8 cellular contexts compared by ENCODE assay signal in the genomic region with DNA sequence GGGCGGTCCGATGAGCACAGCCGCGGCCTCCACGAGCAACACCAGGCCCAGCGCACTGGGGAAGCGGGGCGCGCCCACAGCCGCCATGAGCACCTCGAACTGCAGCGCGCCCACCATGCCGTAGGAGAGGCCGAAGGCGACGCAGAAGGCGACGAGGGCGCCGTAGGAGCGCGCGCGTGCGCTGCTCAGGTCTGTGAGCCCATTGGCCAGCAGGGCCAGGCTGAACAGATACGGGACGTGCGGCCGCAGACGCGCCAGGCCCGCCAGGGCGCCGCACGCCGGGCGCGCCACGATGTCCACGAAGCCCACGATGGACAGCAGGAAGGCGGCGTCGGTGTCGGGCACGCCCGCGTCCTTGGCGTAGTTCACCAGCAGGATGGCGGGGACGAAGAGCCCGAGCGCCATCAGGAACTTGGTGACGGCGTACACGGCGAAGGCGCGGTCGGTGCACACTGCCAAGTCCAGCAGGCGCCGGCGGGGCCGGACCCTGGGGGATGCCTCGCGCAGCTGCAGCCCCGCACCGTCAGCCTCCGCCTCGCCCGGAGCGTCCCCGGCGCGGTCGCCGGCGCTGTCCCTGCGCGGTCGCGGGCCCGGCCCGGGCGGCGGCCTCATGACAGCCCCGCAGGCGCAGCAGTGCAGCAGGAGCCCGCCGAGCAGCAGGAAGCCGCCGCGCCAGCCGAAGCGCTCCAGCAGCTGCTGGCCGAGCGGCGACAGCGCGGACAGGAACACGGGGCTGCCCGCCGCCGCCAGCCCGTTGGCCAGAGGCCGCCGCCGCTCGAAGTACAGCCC. TPM values are rescaled to one million over a fixed set of nuclear protein-coding genes. Genes with fewer than 3 reads are reported as not detected.
DNase-seq lines count a peak whose midpoint lies in the region; ATAC-seq and TF ChIP-seq lines count a peak whose summit lies in the region.

No MANE protein-coding gene starts in this region.

- H2AFZ ChIP-seq in neural progenitor cell (replicated peaks): no peak overlapping the region

- no peak for DNase-seq in RWPE2 (ENCODE audit: low spot score)
- peak; percentile 18 for DNase-seq in fibroblast of mammary gland (ENCODE audit: low read depth)
- peak; percentile 74 for DNase-seq in neural progenitor cell (ENCODE audit: low spot score)
- no peak for DNase-seq in inferior parietal cortex (ENCODE audit: extremely low spot score)
- no peak for DNase-seq in activated naive CD4-positive, alpha-beta T cell treated with anti-CD3 and anti-CD28 coated beads, Interleukin-2, amount 50 U/mL, for 16 hours
- no peak for DNase-seq in NCI-H2171 treated with DMSO at 0.1 percent for 48 hours (lab: John Stamatoyannopoulos, UW)

- 0 out of 22 replicates have a peak overlapping the region, but pooled peaks of 1 of the 11 experiments have one; percentile 6 for H3K9ac ChIP-seq in BLaER1 treated with 17β-estradiol and CSF1 and Interleukin-3, amounts not matched to agents 10 nM and 100 nM
- no peak overlapping the region for H3K9ac ChIP-seq in neural progenitor cell

- ATAC-seq in RWPE2 (ENCODE audit: low read depth) (peak; percentile 20; the same call in 2 of the 3 replicates), GM19328 (IDR thresholded peaks at IDR 0.05; ENCODE audit: unreplicated experiment) (no peak)

- H3F3A ChIP-seq in neural progenitor cell (ENCODE audit: low read depth): peaks cover 38% of the 10 kb centered on the region

- no peaks in the 10 kb centered on the region for H3K36me3 ChIP-seq in BLaER1 treated with 17β-estradiol and CSF1 and Interleukin-3, amounts not matched to agents 10 nM and 100 nM
- H3K36me3 ChIP-seq in RWPE2 (ENCODE audit: low read depth) (no peaks in the 10 kb centered on the region), neural progenitor cell (no peaks in the 10 kb centered on the region)

- peak overlapping the region; percentile 43 to 70 (median 62) for H3K4me2 ChIP-seq in BLaER1 treated with 17β-estradiol and CSF1 and Interleukin-3, amounts not matched to agents 10 nM and 100 nM
- peak overlapping the region; percentile 67 for H3K4me2 ChIP-seq in neural progenitor cell

- H3K27ac Mint-ChIP-seq in neural progenitor cell: no peak overlapping the region

- no peaks in the 10 kb centered on the region for H3K79me2 ChIP-seq in neural progenitor cell (ENCODE audit: low read depth)

- peak overlapping the region in 5 of 10 experiments; percentile 19 to 47 (median 28); a peak in 4 of 20 replicates for H3K4me3 ChIP-seq in BLaER1 treated with 17β-estradiol and CSF1 and Interleukin-3, amounts not matched to agents 10 nM and 100 nM
- peak overlapping the region; percentile 13 for H3K4me3 ChIP-seq in RWPE2 (ENCODE audit: severe bottlenecking)
- H3K4me3 ChIP-seq in fibroblast of mammary gland (ENCODE audit: control insufficient read depth, low read depth, low read length): no peak overlapping the region
- H3K4me3 ChIP-seq in neural progenitor cell: peak overlapping the region; percentile 24

- peaks cover 45 to 53% (median 50%) of the 10 kb centered on the region in 11 experiments for H3K27me3 ChIP-seq in BLaER1 treated with 17β-estradiol and CSF1 and Interleukin-3, amounts not matched to agents 10 nM and 100 nM
- peaks cover 28% of the 10 kb centered on the region for H3K27me3 ChIP-seq in RWPE2 (ENCODE audit: insufficient read depth, poor library complexity, severe bottlenecking)
- peaks cover 31% of the 10 kb centered on the region for H3K27me3 ChIP-seq in neural progenitor cell

- no peaks in the 10 kb centered on the region for H3K9me3 Mint-ChIP-seq in neural progenitor cell

- H3K9me3 ChIP-seq in BLaER1 treated with 17β-estradiol and CSF1 and Interleukin-3, amounts not matched to agents 10 nM and 100 nM (replicated peaks in 1 of 11): no peaks in the 10 kb centered on the region
- H3K9me3 ChIP-seq in RWPE2 (ENCODE audit: severe bottlenecking) (no peaks in the 10 kb centered on the region), neural progenitor cell (ENCODE audit: low read depth) (no peaks in the 10 kb centered on the region)

- H3K27me3 Mint-ChIP-seq in neural progenitor cell (ENCODE audit: insufficient read depth, low read depth): peaks cover 13% of the 10 kb centered on the region

- H3K4me3 Mint-ChIP-seq in neural progenitor cell: no peak overlapping the region

- peaks cover 0 to 32% (median 0%) of the 10 kb centered on the region in 11 experiments; a peak in 3 of 22 replicates for H4K20me1 ChIP-seq in BLaER1 treated with 17β-estradiol and CSF1 and Interleukin-3, amounts not matched to agents 10 nM and 100 nM
- H4K20me1 ChIP-seq in neural progenitor cell (ENCODE audit: low read depth): no peaks in the 10 kb centered on the region

- peaks cover 18 to 68% (median 51%) of the 10 kb centered on the region in 10 experiments; a peak in 18 of 20 replicates for H3K4me1 ChIP-seq in BLaER1 treated with 17β-estradiol and CSF1 and Interleukin-3, amounts not matched to agents 10 nM and 100 nM
- no peaks in the 10 kb centered on the region for H3K4me1 ChIP-seq in RWPE2 (ENCODE audit: insufficient read depth, poor library complexity, severe bottlenecking)
- peaks cover 43% of the 10 kb centered on the region for H3K4me1 ChIP-seq in neural progenitor cell

- no peak overlapping the region for H3K27ac ChIP-seq in BLaER1 treated with 17β-estradiol and CSF1 and Interleukin-3, amounts not matched to agents 10 nM and 100 nM
- H3K27ac ChIP-seq in RWPE2 (ENCODE audit: poor library complexity, severe bottlenecking) (no peak overlapping the region), neural progenitor cell (no peak overlapping the region)

- peaks cover 15% of the 10 kb centered on the region for H3K4me1 Mint-ChIP-seq in neural progenitor cell

- TF ChIP-seq CTCF in RWPE2 (IDR thresholded peaks at IDR 0.05; ENCODE audit: poor library complexity, severe bottlenecking): no peak
- no peak for TF ChIP-seq CTCF in fibroblast of mammary gland (conservative IDR thresholded peaks at IDR 0.05; ENCODE audit: control insufficient read depth, insufficient read depth, low read depth, low read length)
- TF ChIP-seq CTCF in neural progenitor cell (IDR thresholded peaks at IDR 0.05): no peak

- H3K36me3 Mint-ChIP-seq in neural progenitor cell: no peaks in the 10 kb centered on the region

RNA-seq across cellular contexts. Expression of a gene that starts 2.9 kb away (rescaled TPM):
- 1.0 and 3.1 TPM in 2 replicates for total RNA-seq in neural progenitor cell (ENCODE audit: low replicate concordance)

RNA-seq across cellular contexts. Expression of a gene that starts 23.8 kb away (rescaled TPM):
- 10.7 and 31.8 TPM in 2 replicates for total RNA-seq in neural progenitor cell (ENCODE audit: low replicate concordance)

RNA-seq across cellular contexts. Expression of a gene that starts 29.4 kb away (rescaled TPM):
- 0.86 and 2.6 TPM in 2 replicates for total RNA-seq in neural progenitor cell (ENCODE audit: low replicate concordance)

Comparison
In these comparisons a context has a peak if more than half of its experiments do, and no peak if none do; other contexts are left out.
1. DNase-seq: peak in fibroblast of mammary gland (single experiment) and neural progenitor cell (single experiment); none in RWPE2 (single experiment), inferior parietal cortex (single experiment), activated naive CD4-positive, alpha-beta T cell treated with anti-CD3 and anti-CD28 coated beads, Interleukin-2, amount 50 U/mL, for 16 hours (single experiment) and NCI-H2171 treated with DMSO at 0.1 percent for 48 hours (single experiment).